ENCODE assay signal across 1 cellular context in the genomic region with DNA sequence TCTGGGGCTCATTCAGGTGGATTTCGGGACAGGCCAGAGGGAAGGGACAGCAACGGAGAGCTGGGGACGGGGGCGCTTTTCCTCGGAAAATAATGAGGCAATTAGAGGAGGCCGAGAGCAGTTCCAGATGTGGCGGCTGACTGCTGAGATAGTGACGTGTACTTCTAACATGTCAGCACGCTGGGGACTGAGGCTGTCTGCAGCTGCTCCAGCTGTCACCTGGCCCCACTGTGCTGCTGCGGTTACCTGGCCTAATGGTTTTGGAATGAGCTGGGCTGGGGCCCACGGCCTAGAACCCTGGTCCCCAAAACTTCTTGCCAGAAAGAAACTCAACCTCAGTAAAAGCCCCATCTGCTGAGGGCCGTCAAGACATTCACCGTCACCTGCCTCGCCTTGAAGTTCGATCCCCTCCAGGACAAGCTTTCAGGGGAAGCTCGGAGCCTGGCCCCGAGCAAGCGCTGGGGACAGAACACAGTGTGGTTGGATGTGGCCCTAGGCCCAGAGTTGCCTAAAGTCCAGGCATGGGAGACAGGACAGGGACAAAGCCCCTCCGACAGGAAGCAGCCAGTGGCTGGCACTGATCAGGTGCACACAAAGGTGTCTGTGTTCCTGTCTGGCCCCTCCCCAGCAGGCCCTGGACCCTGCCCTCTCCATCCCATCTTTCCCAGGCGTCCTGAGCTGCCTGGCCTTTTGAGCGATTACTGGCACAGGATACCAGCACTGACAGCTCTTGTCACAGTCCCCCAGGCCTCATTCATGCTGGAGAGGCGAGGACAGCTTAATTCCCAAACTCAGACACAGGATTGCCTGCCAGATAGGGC.
TF ChIP-seq lines count a peak whose summit lies in the region.

No MANE protein-coding gene starts in this region.

TF ChIP-seq in GM23338, 12 proteins besides CTCF, POLR2A, EP300 and RAD21:
- TF ChIP-seq, protein P1, sequence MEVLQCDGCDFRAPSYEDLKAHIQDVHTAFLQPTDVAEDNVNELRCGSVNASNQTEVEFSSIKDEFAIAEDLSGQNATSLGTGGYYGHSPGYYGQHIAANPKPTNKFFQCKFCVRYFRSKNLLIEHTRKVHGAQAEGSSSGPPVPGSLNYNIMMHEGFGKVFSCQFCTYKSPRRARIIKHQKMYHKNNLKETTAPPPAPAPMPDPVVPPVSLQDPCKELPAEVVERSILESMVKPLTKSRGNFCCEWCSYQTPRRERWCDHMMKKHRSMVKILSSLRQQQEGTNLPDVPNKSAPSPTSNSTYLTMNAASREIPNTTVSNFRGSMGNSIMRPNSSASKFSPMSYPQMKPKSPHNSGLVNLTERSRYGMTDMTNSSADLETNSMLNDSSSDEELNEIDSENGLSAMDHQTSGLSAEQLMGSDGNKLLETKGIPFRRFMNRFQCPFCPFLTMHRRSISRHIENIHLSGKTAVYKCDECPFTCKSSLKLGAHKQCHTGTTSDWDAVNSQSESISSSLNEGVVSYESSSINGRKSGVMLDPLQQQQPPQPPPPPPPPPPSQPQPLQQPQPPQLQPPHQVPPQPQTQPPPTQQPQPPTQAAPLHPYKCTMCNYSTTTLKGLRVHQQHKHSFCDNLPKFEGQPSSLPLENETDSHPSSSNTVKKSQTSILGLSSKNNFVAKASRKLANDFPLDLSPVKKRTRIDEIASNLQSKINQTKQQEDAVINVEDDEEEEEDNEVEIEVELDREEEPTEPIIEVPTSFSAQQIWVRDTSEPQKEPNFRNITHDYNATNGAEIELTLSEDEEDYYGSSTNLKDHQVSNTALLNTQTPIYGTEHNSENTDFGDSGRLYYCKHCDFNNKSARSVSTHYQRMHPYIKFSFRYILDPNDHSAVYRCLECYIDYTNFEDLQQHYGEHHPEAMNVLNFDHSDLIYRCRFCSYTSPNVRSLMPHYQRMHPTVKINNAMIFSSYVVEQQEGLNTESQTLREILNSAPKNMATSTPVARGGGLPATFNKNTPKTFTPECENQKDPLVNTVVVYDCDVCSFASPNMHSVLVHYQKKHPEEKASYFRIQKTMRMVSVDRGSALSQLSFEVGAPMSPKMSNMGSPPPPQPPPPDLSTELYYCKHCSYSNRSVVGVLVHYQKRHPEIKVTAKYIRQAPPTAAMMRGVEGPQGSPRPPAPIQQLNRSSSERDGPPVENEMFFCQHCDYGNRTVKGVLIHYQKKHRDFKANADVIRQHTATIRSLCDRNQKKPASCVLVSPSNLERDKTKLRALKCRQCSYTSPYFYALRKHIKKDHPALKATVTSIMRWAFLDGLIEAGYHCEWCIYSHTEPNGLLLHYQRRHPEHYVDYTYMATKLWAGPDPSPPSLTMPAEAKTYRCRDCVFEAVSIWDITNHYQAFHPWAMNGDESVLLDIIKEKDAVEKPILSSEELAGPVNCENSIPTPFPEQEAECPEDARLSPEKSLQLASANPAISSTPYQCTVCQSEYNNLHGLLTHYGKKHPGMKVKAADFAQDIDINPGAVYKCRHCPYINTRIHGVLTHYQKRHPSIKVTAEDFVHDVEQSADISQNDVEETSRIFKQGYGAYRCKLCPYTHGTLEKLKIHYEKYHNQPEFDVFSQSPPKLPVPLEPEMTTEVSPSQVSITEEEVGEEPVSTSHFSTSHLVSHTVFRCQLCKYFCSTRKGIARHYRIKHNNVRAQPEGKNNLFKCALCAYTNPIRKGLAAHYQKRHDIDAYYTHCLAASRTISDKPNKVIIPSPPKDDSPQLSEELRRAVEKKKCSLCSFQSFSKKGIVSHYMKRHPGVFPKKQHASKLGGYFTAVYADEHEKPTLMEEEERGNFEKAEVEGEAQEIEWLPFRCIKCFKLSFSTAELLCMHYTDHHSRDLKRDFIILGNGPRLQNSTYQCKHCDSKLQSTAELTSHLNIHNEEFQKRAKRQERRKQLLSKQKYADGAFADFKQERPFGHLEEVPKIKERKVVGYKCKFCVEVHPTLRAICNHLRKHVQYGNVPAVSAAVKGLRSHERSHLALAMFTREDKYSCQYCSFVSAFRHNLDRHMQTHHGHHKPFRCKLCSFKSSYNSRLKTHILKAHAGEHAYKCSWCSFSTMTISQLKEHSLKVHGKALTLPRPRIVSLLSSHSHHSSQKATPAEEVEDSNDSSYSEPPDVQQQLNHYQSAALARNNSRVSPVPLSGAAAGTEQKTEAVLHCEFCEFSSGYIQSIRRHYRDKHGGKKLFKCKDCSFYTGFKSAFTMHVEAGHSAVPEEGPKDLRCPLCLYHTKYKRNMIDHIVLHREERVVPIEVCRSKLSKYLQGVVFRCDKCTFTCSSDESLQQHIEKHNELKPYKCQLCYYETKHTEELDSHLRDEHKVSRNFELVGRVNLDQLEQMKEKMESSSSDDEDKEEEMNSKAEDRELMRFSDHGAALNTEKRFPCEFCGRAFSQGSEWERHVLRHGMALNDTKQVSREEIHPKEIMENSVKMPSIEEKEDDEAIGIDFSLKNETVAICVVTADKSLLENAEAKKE (CRISPR knock-in tag; IDR thresholded peaks at IDR 0.05), result no peak
- TF ChIP-seq ZNF331 (CRISPR knock-in tag; IDR thresholded peaks at IDR 0.05; ENCODE audit: low read depth) (no peak), EZH2phosphoT487 (IDR thresholded peaks at IDR 0.05; ENCODE audit: unreplicated experiment) (no peak), EZH2 (IDR thresholded peaks at IDR 0.05; ENCODE audit: low read depth, unreplicated experiment) (no peak), ZNF114 (CRISPR knock-in tag; IDR thresholded peaks at IDR 0.05) (no peak), POLR2AphosphoS5 (IDR thresholded peaks at IDR 0.05; ENCODE audit: low read depth) (no peak)
- TF ChIP-seq, protein P2, sequence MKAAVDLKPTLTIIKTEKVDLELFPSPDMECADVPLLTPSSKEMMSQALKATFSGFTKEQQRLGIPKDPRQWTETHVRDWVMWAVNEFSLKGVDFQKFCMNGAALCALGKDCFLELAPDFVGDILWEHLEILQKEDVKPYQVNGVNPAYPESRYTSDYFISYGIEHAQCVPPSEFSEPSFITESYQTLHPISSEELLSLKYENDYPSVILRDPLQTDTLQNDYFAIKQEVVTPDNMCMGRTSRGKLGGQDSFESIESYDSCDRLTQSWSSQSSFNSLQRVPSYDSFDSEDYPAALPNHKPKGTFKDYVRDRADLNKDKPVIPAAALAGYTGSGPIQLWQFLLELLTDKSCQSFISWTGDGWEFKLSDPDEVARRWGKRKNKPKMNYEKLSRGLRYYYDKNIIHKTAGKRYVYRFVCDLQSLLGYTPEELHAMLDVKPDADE (IDR thresholded peaks at IDR 0.05), result no peak
- TF ChIP-seq, protein P3, sequence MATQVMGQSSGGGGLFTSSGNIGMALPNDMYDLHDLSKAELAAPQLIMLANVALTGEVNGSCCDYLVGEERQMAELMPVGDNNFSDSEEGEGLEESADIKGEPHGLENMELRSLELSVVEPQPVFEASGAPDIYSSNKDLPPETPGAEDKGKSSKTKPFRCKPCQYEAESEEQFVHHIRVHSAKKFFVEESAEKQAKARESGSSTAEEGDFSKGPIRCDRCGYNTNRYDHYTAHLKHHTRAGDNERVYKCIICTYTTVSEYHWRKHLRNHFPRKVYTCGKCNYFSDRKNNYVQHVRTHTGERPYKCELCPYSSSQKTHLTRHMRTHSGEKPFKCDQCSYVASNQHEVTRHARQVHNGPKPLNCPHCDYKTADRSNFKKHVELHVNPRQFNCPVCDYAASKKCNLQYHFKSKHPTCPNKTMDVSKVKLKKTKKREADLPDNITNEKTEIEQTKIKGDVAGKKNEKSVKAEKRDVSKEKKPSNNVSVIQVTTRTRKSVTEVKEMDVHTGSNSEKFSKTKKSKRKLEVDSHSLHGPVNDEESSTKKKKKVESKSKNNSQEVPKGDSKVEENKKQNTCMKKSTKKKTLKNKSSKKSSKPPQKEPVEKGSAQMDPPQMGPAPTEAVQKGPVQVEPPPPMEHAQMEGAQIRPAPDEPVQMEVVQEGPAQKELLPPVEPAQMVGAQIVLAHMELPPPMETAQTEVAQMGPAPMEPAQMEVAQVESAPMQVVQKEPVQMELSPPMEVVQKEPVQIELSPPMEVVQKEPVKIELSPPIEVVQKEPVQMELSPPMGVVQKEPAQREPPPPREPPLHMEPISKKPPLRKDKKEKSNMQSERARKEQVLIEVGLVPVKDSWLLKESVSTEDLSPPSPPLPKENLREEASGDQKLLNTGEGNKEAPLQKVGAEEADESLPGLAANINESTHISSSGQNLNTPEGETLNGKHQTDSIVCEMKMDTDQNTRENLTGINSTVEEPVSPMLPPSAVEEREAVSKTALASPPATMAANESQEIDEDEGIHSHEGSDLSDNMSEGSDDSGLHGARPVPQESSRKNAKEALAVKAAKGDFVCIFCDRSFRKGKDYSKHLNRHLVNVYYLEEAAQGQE (IDR thresholded peaks at IDR 0.05; ENCODE audit: unreplicated experiment), result no peak
